Comparison of ENCODE assay signal across 9 cellular contexts in genomic region chr12:58918475-58918874, GRCh38. TPM values are rescaled to one million over a fixed set of nuclear protein-coding genes. Genes with fewer than 3 reads are reported as not detected.
DNase-seq lines count a peak whose midpoint lies in the region; ATAC-seq and TF ChIP-seq lines count a peak whose summit lies in the region.
"Had no signal": no experiment of that assay in that cellular context is flagged by ENCODE, and none has a peak within 500 bp of the region (broad histone marks: within the 10 kb centered on the region; RNA-seq: fewer than 3 reads in every experiment).

No MANE protein-coding gene starts in this region.

- peaks cover 4% of the 10 kb centered on the region for H3K36me3 ChIP-seq in brain microvascular endothelial cell (replicated peaks)

- no peaks in the 10 kb centered on the region for H3K27me3 ChIP-seq in brain microvascular endothelial cell (replicated peaks)

- H3K36me3 Mint-ChIP-seq in type B pancreatic cell = peaks cover 5% of the 10 kb centered on the region

- no peak for TF ChIP-seq CTCF in brain microvascular endothelial cell (IDR thresholded peaks at IDR 0.05; ENCODE audit: low read depth, low read length, missing control alignments)
- no peak for TF ChIP-seq CTCF in lower leg skin (IDR thresholded peaks at IDR 0.05)
- TF ChIP-seq CTCF in type B pancreatic cell (conservative IDR thresholded peaks at IDR 0.05) = no peak

- peak overlapping the region; percentile 31 for H3K27ac Mint-ChIP-seq in type B pancreatic cell

- H3K4me3 Mint-ChIP-seq in type B pancreatic cell = peak overlapping the region; percentile 91

- H3K4me1 Mint-ChIP-seq in type B pancreatic cell (ENCODE audit: unreplicated experiment) = peaks cover 46% of the 10 kb centered on the region

- TF ChIP-seq POLR2A in lower leg skin (IDR thresholded peaks at IDR 0.05) = no peak

- H3K27ac ChIP-seq in brain microvascular endothelial cell = peak overlapping the region; percentile 84

- WGBS in lower leg skin, 2 donors = 9 to 13% methylated on average over 4 of the region's 4 CpGs

- H3K4me3 ChIP-seq in brain microvascular endothelial cell (ENCODE audit: low read depth, low read length) (peak overlapping the region; percentile 91), lower leg skin (ENCODE audit: low read depth, poor library complexity, severe bottlenecking) (peak overlapping the region; percentile 23)

- intact Hi-C loops in lower leg skin (cut with DNase I; ENCODE audit: low total_unique reads) = loop anchor here (10.0 kb wide), 1 partner anchor 136 kb away; no protein-coding TSS in a partner anchor

- DNase-seq in NCI-H2171 treated with DMSO at 0.1 percent for 48 hours (lab: John Stamatoyannopoulos, UW) (peak; percentile 69), NCI-H2171 (lab: John Stamatoyannopoulos, UW) (no peak), brain microvascular endothelial cell (no peak), lower leg skin (ENCODE audit: low spot score in 2 of 2) (no peak), type B pancreatic cell (ENCODE audit: extremely low spot score, unreplicated experiment) (no peak), activated gamma-delta T cell treated with Interleukin-2 at 50 U/mL for 16 hours (no peak)
- no peak for DNase-seq in activated CD8-positive, alpha-beta memory T cell treated with anti-CD3 and anti-CD28 coated beads for 24 hours
- DNase-seq: AML-193 had no signal

- no peaks in the 10 kb centered on the region for H3K9me3 Mint-ChIP-seq in type B pancreatic cell

- ATAC-seq in HG03457 (IDR thresholded peaks at IDR 0.05; ENCODE audit: unreplicated experiment) = no peak

- in situ Hi-C loops in brain microvascular endothelial cell (cut with HindIII; ENCODE audit: low pct_ligation_motif_present, low sequenced_read_pairs) = no loop called here

- H3K27me3 Mint-ChIP-seq in type B pancreatic cell = no peaks in the 10 kb centered on the region

RNA-seq across cellular contexts. Expression of gene LRIG3, which starts 1.8 kb away (rescaled TPM):
- total RNA-seq in lower leg skin (100 to 1,000 TPM in 3 of 4 donors, 10 to 100 TPM in 1; 87.7 to 134 (median 117) TPM), type B pancreatic cell (ENCODE audit: low replicate concordance) (32.4 and 51.4 TPM in 2 replicates)
